ENCODE assay signal across 2 cellular contexts in genomic region chr19:18876865-18877264, GRCh38.
TF ChIP-seq lines count a peak whose summit lies in the region.

No MANE protein-coding gene starts in this region.

TF ChIP-seq in HEK293, 187 proteins besides CTCF, POLR2A, EP300 and RAD21:
- peak; percentile 55; the same call in 1 of the 2 replicates for TF ChIP-seq TRIM28 (IDR thresholded peaks at IDR 0.05; ENCODE audit: borderline replicate concordance, low read length)
- TF ChIP-seq PRDM4 (tag by site-specific recombination; IDR thresholded peaks at IDR 0.05): peak; percentile 62
- TF ChIP-seq ZNF548 (tag by site-specific recombination; IDR thresholded peaks at IDR 0.05): no peak

TF ChIP-seq in K562, 482 proteins besides CTCF, POLR2A, EP300 and RAD21:
- peak in 1 of 2 experiments; percentile 67; a peak in 2 of 3 replicates for TF ChIP-seq CBX3 (IDR thresholded peaks at IDR 0.05; ENCODE audit: borderline replicate concordance in 1 of 2, low read length in 2 of 2)
- 0 out of 2 replicates have a peak, but pooled peaks have one; percentile 66 for TF ChIP-seq TRIM28 (IDR thresholded peaks at IDR 0.05)
- TF ChIP-seq RNF2 (IDR thresholded peaks at IDR 0.05): no peak
- TF ChIP-seq ZFP1 (CRISPR knock-in tag; IDR thresholded peaks at IDR 0.05): peak; percentile 86
